Comparison of ENCODE assay signal across 1 cellular context in the genomic region with DNA sequence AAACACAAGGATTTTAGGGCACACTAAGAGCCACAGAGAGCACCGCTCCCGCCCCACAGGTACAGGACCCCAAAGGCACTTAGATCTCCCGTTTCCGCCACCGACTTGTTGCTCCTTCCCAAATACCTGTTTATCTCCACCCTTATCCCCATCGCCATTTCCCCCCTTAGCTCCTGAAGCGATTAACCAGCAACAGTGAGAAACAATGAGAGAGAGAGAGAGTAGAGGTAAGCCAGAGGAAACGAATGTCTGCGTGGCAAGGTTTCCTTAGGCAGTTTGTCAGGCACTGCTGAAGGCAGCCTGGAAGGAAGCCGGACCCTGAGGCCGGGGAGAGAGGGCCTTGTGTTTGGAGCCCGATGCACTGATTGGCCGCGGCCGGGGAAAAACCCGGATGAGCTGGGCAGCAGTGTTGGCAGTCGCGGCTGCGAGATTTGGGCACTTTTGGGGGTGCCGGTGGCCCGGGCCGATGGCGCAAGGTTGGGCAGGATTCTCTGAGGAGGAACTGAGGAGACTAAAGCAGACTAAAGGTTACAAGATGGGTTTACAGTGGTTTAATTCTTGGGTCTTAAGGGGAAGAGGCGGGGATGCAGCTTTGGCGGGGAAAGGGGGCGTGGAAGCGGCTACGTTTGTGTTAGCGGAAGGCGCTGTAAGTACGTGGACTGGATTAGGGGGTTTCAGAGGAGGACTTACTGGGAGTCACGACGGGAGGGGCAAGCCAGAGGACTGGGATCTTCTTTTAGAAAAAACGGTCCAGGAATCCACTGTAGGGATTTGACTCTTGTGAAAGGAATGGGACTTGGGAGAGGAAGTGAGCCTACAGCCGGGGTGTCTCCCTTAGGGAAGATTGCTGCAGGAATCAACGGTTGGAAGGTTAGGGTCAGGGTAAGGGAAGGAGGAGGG.
TF ChIP-seq lines count a peak whose summit lies in the region.

A gene with protein sequence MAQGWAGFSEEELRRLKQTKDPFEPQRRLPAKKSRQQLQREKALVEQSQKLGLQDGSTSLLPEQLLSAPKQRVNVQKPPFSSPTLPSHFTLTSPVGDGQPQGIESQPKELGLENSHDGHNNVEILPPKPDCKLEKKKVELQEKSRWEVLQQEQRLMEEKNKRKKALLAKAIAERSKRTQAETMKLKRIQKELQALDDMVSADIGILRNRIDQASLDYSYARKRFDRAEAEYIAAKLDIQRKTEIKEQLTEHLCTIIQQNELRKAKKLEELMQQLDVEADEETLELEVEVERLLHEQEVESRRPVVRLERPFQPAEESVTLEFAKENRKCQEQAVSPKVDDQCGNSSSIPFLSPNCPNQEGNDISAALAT (plus strand): TSS at position 409 of the 900 bp plus-strand sequence. CDS start 58 bp downstream, at position 467.

TF ChIP-seq in HepG2, 621 proteins besides CTCF, POLR2A, EP300 and RAD21 (continued from another document and continues in another):
- no peak for TF ChIP-seq MNT (IDR thresholded peaks at IDR 0.05)
- TF ChIP-seq ZNF704 (CRISPR knock-in tag; IDR thresholded peaks at IDR 0.05; ENCODE audit: borderline replicate concordance) = no peak
- no peak for TF ChIP-seq ZNF7 (CRISPR knock-in tag; IDR thresholded peaks at IDR 0.05)
- TF ChIP-seq, protein P1, sequence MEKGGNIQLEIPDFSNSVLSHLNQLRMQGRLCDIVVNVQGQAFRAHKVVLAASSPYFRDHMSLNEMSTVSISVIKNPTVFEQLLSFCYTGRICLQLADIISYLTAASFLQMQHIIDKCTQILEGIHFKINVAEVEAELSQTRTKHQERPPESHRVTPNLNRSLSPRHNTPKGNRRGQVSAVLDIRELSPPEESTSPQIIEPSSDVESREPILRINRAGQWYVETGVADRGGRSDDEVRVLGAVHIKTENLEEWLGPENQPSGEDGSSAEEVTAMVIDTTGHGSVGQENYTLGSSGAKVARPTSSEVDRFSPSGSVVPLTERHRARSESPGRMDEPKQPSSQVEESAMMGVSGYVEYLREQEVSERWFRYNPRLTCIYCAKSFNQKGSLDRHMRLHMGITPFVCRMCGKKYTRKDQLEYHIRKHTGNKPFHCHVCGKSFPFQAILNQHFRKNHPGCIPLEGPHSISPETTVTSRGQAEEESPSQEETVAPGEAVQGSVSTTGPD (CRISPR knock-in tag; IDR thresholded peaks at IDR 0.05) = no peak
- TF ChIP-seq GZF1 (CRISPR knock-in tag; IDR thresholded peaks at IDR 0.05) = no peak; the same call in 1 of the 2 replicates
- TF ChIP-seq ZNF775 (CRISPR knock-in tag; IDR thresholded peaks at IDR 0.05; ENCODE audit: borderline replicate concordance) = no peak
- TF ChIP-seq HNRNPH1 (optimal IDR thresholded peaks at IDR 0.05; ENCODE audit: low read depth, low read length) = no peak
- no peak for TF ChIP-seq ZNF513 (CRISPR knock-in tag; conservative IDR thresholded peaks at IDR 0.05)
- peak; percentile 87 for TF ChIP-seq ZGPAT (CRISPR knock-in tag; IDR thresholded peaks at IDR 0.05)
- TF ChIP-seq HOXA9 (CRISPR knock-in tag; IDR thresholded peaks at IDR 0.05; ENCODE audit: borderline replicate concordance) = 0 out of 2 replicates have a peak, but pooled peaks have one; percentile 65
- peak; percentile 59; the same call in 1 of the 2 replicates for TF ChIP-seq DR1 (CRISPR knock-in tag; IDR thresholded peaks at IDR 0.05)
- TF ChIP-seq, protein P2, sequence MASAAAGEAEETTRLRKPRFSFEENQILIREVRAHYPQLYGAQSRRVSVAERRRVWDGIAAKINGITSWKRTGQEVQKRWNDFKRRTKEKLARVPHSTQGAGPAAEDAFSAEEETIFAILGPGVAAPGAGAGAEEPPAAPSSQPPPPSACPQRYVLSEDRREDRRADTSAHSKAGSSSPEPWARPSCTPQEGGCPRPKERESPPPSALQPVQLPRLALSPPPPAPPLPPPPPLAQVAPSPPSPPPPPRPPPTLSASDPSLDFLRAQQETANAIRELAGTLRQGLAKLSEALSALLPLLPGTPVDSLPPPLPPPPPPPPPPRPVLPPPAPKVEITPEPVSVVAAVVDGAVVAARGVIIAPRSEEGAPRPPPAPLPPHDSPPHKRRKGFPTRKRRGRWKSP (CRISPR knock-in tag; IDR thresholded peaks at IDR 0.05) = no peak; the same call in 1 of the 2 replicates
- no peak for TF ChIP-seq MAFF (IDR thresholded peaks at IDR 0.05; ENCODE audit: low read depth, low read length)
- TF ChIP-seq MXD3 (CRISPR knock-in tag; IDR thresholded peaks at IDR 0.05) = no peak
- no peak for TF ChIP-seq SYNCRIP (IDR thresholded peaks at IDR 0.05; ENCODE audit: insufficient read depth, low read depth, low read length)
- TF ChIP-seq ASH2L (IDR thresholded peaks at IDR 0.05; ENCODE audit: insufficient read length, low read depth, low read length) = peak; percentile 92
- TF ChIP-seq MZF1 (CRISPR knock-in tag; IDR thresholded peaks at IDR 0.05; ENCODE audit: borderline replicate concordance) = no peak
- TF ChIP-seq, protein P3, sequence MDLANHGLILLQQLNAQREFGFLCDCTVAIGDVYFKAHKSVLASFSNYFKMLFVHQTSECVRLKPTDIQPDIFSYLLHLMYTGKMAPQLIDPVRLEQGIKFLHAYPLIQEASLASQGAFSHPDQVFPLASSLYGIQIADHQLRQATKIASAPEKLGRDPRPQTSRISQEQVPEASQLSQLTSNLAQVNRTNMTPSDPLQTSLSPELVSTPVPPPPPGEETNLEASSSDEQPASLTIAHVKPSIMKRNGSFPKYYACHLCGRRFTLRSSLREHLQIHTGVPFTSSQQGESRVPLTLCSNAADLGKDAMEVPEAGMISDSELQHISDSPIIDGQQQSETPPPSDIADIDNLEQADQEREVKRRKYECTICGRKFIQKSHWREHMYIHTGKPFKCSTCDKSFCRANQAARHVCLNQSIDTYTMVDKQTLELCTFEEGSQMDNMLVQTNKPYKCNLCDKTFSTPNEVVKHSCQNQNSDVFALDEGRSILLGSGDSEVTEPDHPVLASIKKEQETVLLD (CRISPR knock-in tag; IDR thresholded peaks at IDR 0.05; ENCODE audit: low read depth) = no peak
- peak; percentile 88 to 91 for TF ChIP-seq HMGXB4 (CRISPR knock-in tag; IDR thresholded peaks at IDR 0.05; ENCODE audit: borderline replicate concordance in 1 of 2, low read depth in 1 of 2)
- TF ChIP-seq HOXA3 (CRISPR knock-in tag; IDR thresholded peaks at IDR 0.05) = peak; percentile 48; the same call in 1 of the 2 replicates
- no peak for TF ChIP-seq ZNF160 (CRISPR knock-in tag; IDR thresholded peaks at IDR 0.05)
- TF ChIP-seq SMARCE1 (IDR thresholded peaks at IDR 0.05; ENCODE audit: borderline replicate concordance) = no peak
- TF ChIP-seq, protein P4, sequence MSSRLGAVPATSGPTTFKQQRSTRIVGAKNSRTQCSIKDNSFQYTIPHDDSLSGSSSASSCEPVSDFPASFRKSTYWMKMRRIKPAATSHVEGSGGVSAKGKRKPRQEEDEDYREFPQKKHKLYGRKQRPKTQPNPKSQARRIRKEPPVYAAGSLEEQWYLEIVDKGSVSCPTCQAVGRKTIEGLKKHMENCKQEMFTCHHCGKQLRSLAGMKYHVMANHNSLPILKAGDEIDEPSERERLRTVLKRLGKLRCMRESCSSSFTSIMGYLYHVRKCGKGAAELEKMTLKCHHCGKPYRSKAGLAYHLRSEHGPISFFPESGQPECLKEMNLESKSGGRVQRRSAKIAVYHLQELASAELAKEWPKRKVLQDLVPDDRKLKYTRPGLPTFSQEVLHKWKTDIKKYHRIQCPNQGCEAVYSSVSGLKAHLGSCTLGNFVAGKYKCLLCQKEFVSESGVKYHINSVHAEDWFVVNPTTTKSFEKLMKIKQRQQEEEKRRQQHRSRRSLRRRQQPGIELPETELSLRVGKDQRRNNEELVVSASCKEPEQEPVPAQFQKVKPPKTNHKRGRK (CRISPR knock-in tag; IDR thresholded peaks at IDR 0.05) = no peak
- no peak for TF ChIP-seq NFIB (CRISPR knock-in tag; IDR thresholded peaks at IDR 0.05; ENCODE audit: borderline replicate concordance)
- no peak for TF ChIP-seq ATAD3A (CRISPR knock-in tag; IDR thresholded peaks at IDR 0.05)
- TF ChIP-seq HIVEP1 (CRISPR knock-in tag; IDR thresholded peaks at IDR 0.05) = peak; percentile 39; the same call in 1 of the 2 replicates
- no peak for TF ChIP-seq HCFC1 (IDR thresholded peaks at IDR 0.05; ENCODE audit: low read depth, low read length)
- no peak for TF ChIP-seq NR3C1 (CRISPR knock-in tag; IDR thresholded peaks at IDR 0.05)
- no peak for TF ChIP-seq ZSCAN20 (CRISPR knock-in tag; IDR thresholded peaks at IDR 0.05; ENCODE audit: borderline replicate concordance)
- TF ChIP-seq ZNF710 (CRISPR knock-in tag; IDR thresholded peaks at IDR 0.05; ENCODE audit: borderline replicate concordance) = no peak
- peak; percentile 39; the same call in 1 of the 2 replicates for TF ChIP-seq CBX5 (CRISPR knock-in tag; IDR thresholded peaks at IDR 0.05; ENCODE audit: borderline replicate concordance)
- TF ChIP-seq ZNF543 (CRISPR knock-in tag; IDR thresholded peaks at IDR 0.05) = peak; percentile 69; the same call in 1 of the 2 replicates
- TF ChIP-seq THAP11 (CRISPR knock-in tag; IDR thresholded peaks at IDR 0.05) = peak; percentile 82
- TF ChIP-seq ZNF253 (CRISPR knock-in tag; IDR thresholded peaks at IDR 0.05; ENCODE audit: borderline replicate concordance) = no peak
- 0 out of 2 replicates have a peak, but pooled peaks have one; percentile 40 for TF ChIP-seq ARID2 (CRISPR knock-in tag; IDR thresholded peaks at IDR 0.05; ENCODE audit: borderline replicate concordance)
- no peak for TF ChIP-seq NKX3-1 (CRISPR knock-in tag; IDR thresholded peaks at IDR 0.05)
- TF ChIP-seq ZNF143 (CRISPR knock-in tag; IDR thresholded peaks at IDR 0.05) = no peak
- TF ChIP-seq ZNF30 (CRISPR knock-in tag; IDR thresholded peaks at IDR 0.05) = no peak
- TF ChIP-seq NRL (CRISPR knock-in tag; IDR thresholded peaks at IDR 0.05; ENCODE audit: borderline replicate concordance) = peak; percentile 51; the same call in 1 of the 2 replicates
- no peak; the same call in 1 of the 2 replicates for TF ChIP-seq IRF2 (CRISPR knock-in tag; IDR thresholded peaks at IDR 0.05)
